1 cellular context compared by ENCODE assay signal in the genomic region with DNA sequence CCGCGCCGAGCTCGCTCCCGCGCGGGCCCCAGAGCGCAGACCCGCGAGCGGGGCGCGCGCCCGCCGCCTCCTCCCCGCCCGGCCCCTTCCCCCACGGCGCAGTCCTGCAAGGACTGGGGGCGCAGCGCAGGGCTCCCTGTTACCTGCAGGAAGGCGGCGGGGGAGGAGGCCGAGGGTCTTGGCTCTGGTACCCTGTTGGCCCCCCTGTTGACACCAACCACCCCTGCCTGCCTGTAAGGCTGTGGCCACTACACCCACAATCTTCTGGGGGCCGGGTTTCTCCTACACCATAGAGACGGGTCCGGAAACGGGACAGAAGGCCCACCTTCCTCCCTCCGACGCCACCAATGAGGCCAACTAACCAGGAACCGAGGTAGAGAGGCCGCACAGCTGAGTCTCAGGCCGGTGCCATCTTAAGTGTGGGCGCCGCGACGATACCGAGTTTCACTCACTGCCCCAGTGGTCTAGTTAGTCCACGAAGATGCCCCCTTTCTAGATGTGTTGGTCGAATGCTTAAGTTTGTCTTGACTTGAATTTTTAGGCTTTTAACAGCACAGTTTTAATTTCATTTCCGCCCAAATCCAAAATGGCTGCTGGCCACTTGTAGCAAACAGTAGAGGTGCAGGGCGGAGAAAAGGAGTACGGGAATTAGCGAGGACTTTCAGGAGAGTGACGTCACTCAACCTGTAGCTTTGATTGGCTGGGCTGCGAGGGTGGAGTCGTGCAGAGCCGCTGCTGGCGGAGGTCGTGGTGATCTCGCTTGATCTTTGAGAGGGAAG.
A peak's percentile ranks its signal among the peaks of the same experiment; 100 is the strongest.
TF ChIP-seq lines count a peak whose summit lies in the region.

A gene with protein sequence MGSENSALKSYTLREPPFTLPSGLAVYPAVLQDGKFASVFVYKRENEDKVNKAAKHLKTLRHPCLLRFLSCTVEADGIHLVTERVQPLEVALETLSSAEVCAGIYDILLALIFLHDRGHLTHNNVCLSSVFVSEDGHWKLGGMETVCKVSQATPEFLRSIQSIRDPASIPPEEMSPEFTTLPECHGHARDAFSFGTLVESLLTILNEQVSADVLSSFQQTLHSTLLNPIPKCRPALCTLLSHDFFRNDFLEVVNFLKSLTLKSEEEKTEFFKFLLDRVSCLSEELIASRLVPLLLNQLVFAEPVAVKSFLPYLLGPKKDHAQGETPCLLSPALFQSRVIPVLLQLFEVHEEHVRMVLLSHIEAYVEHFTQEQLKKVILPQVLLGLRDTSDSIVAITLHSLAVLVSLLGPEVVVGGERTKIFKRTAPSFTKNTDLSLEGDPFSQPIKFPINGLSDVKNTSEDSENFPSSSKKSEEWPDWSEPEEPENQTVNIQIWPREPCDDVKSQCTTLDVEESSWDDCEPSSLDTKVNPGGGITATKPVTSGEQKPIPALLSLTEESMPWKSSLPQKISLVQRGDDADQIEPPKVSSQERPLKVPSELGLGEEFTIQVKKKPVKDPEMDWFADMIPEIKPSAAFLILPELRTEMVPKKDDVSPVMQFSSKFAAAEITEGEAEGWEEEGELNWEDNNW (minus strand): TSS at position 252 of the 779 bp plus-strand sequence. CDS start 5,056 bp downstream, outside the sequence.

TF ChIP-seq in IMR-90, 13 proteins besides CTCF, POLR2A, EP300 and RAD21 (continued from another document):
- TF ChIP-seq BHLHE40 (IDR thresholded peaks at IDR 0.05; ENCODE audit: low read depth, low read length) (no peak), CHD1 (IDR thresholded peaks at IDR 0.05; ENCODE audit: low read depth, low read length) (no peak), MAZ (IDR thresholded peaks at IDR 0.05; ENCODE audit: borderline replicate concordance, low read depth, low read length) (peak; percentile 60; the same call in 1 of the 2 replicates), FOS (IDR thresholded peaks at IDR 0.05; ENCODE audit: low read depth, low read length) (no peak), RFX5 (IDR thresholded peaks at IDR 0.05; ENCODE audit: low read depth, low read length) (peak; percentile 43; the same call in 1 of the 2 replicates), MXI1 (IDR thresholded peaks at IDR 0.05; ENCODE audit: borderline replicate concordance, low read depth, low read length) (no peak)
